ENCODE assay signal across 9 cellular contexts in the genomic region with DNA sequence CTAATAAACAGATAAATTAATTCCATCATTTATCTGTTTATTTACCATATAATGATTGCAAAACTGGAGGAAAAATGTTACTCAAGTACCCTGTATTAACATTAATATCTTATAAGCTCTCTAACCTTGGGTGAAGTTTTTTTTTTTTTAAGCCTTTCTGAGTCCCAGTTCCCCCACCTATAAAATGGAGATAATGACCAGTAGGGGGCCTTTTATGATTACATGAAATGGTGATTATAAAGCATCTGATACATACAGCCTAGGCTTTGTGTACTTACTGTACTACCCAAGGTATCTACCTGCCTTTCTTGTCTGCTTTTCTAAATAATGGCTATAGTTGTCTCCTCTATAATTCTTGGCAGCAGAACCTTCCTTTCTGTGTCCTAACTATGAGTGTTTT. TPM values are rescaled to one million over a fixed set of nuclear protein-coding genes. Genes with fewer than 3 reads are reported as not detected.
A peak's percentile ranks its signal among the peaks of the same experiment; 100 is the strongest.
DNase-seq lines count a peak whose midpoint lies in the region; ATAC-seq and TF ChIP-seq lines count a peak whose summit lies in the region.
"Had no signal": no experiment of that assay in that cellular context is flagged by ENCODE, and none has a peak within 500 bp of the region (broad histone marks: within the 10 kb centered on the region; RNA-seq: fewer than 3 reads in every experiment).

No MANE protein-coding gene starts in this region.

- H3K4me1 ChIP-seq in Peyer's patch, result no peaks in the 10 kb centered on the region

- no peak overlapping the region for H3K27ac ChIP-seq in Peyer's patch

- no peaks in the 10 kb centered on the region for H3K9me3 ChIP-seq in Peyer's patch

- H3K4me3 ChIP-seq in Peyer's patch, result no peak overlapping the region

- no peak for ATAC-seq in HG03521 (IDR thresholded peaks at IDR 0.05; ENCODE audit: unreplicated experiment)

- no peak for TF ChIP-seq POLR2A in Peyer's patch (IDR thresholded peaks at IDR 0.05)

- no peaks in the 10 kb centered on the region for H3K36me3 ChIP-seq in Peyer's patch

- peak; percentile 47 for TF ChIP-seq CTCF in GM12872 (IDR thresholded peaks at IDR 0.05; ENCODE audit: insufficient read depth, low read depth, low read length)
- TF ChIP-seq CTCF in Peyer's patch (IDR thresholded peaks at IDR 0.05), result peak in 5 of 6 experiments; percentile 17 to 59 (median 53)

- H3K27me3 ChIP-seq in Peyer's patch, result no peaks in the 10 kb centered on the region

- peak; percentile 32 for DNase-seq in A172 (ENCODE audit: low spot score)
- DNase-seq in Peyer's patch, result no peak
- DNase-seq in fibroblast of the conjunctiva (ENCODE audit: low read depth), result peak; percentile 8
- DNase-seq in occipital lobe (lab: John Stamatoyannopoulos, UW), result no peak
- DNase-seq in stimulated activated CD4-positive, alpha-beta T cell treated with anti-CD3 and anti-CD28 coated beads, Interleukin-4, amount 100 ng/mL, for 1 hour, result no peak
- no peak for DNase-seq in mesenteric fat pad (ENCODE audit: low spot score)
- DNase-seq: activated CD4-positive, alpha-beta T cell treated with anti-CD3 and anti-CD28 coated beads, Interleukin-2, amount 50 U/mL, for 1 hour had no signal

RNA-seq across cellular contexts. Expression of gene LRRC36, which starts 22.6 kb away (rescaled TPM):
- total RNA-seq in A172 (2014; rRNA removed; shearing (Covaris generic)), result not detected in 2 replicates
- total RNA-seq in Peyer's patch, result 1 to 10 TPM in 1 of 4 donors, not detected in 3; 5.1 TPM
- 1.4 TPM for total RNA-seq in occipital lobe
- total RNA-seq in mesenteric fat pad, result 0.22 TPM

RNA-seq across cellular contexts. Expression of gene KCTD19, which starts 22.6 kb away (rescaled TPM):
- not detected in 2 replicates for total RNA-seq in A172 (2014; rRNA removed; shearing (Covaris generic))
- total RNA-seq in Peyer's patch (not detected), occipital lobe (0.31 TPM), mesenteric fat pad (not detected)

RNA-seq across cellular contexts. Expression of gene TPPP3, which starts 44.1 kb away (rescaled TPM):
- 0.31 TPM in 1 of 2 replicates, not detected in the other for total RNA-seq in A172 (2014; rRNA removed; shearing (Covaris generic))
- total RNA-seq in Peyer's patch (10 to 100 TPM in 2 of 4 donors, 1 to 10 TPM in 2; 6.6 to 33.3 (median 16.6) TPM), occipital lobe (2.3 TPM), mesenteric fat pad (4.8 TPM)

Comparison
In these comparisons a context has a peak if more than half of its experiments do, and no peak if none do; other contexts are left out.
1. DNase-seq: peak in A172 (single experiment) and fibroblast of the conjunctiva (single experiment); none in Peyer's patch (0 of 3), occipital lobe (single experiment), stimulated activated CD4-positive, alpha-beta T cell treated with anti-CD3 and anti-CD28 coated beads, Interleukin-4, amount 100 ng/mL, for 1 hour (single experiment) and mesenteric fat pad (single experiment).